8 cellular contexts compared by ENCODE assay signal in the genomic region with DNA sequence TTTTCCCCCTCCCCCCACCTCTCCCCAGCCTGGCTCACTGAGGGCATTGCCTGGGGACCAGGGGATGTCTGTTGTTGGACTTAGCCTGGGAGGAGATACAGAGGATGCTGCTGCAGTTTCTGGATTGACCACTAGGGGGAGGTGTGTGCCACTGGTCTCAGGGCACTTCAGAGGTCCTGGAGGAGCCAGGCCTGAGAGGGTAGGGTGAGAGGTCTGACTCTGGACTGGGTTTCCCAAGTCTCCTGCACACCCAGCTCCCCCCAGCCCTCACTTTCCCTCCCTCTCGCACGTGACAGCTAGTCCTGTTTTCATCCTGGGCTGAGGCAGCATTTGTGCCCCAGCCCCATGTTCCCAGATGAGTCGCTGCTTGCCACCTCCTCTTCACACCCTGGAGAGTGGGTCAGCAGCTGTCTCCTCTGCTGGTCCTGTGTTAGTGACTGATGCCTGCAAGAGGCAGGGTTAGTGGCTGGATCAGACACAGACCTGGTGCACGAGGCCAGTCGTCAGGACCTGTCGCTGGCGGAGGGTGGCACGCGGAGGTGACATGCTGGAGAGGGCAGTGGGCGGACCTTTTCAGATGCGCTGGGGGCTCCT. TPM values are rescaled to one million over a fixed set of nuclear protein-coding genes. Genes with fewer than 3 reads are reported as not detected.
DNase-seq lines count a peak whose midpoint lies in the region; ATAC-seq and TF ChIP-seq lines count a peak whose summit lies in the region.

No MANE protein-coding gene starts in this region.

- TF ChIP-seq CTCF in heart right ventricle (IDR thresholded peaks at IDR 0.05), result peak; percentile 75 to 95 (median 90)

- H3K27ac ChIP-seq in heart right ventricle, result no peak overlapping the region

- H3K27me3 ChIP-seq in heart right ventricle, result no peaks in the 10 kb centered on the region

- H3K4me3 ChIP-seq in heart right ventricle, result no peak overlapping the region

- intact Hi-C loops in heart right ventricle (cut with DNase I), result loop anchor here in 9 of 10 donors (2.0 to 10.0 kb wide), 12 partner anchors 67 to 478 kb away; no protein-coding TSS in a partner anchor

- DNase-seq in GDM1 (lab: John Stamatoyannopoulos, UW) (peak; percentile 48), M059J (ENCODE audit: low read depth) (peak; percentile 69), T follicular helper cell (ENCODE audit: low read depth) (peak; percentile 59), heart right ventricle (peak; percentile 49 to 71), putamen (ENCODE audit: low spot score) (peak; percentile 42), cortex of kidney (lab: John Stamatoyannopoulos, UW) (no peak)
- peak; percentile 61 for DNase-seq in activated naive CD8-positive, alpha-beta T cell treated with anti-CD3 and anti-CD28 coated beads, Interleukin-2, amount 50 U/mL, for 16 hours (ENCODE audit: low read depth, low spot score)

- no peaks in the 10 kb centered on the region for H3K36me3 ChIP-seq in heart right ventricle

- H3K4me1 ChIP-seq in heart right ventricle, result peaks cover 0 to 8% (median 0%) of the 10 kb centered on the region in 9 donors

- WGBS in heart right ventricle, 2 donors, result 71 to 82% methylated on average over 11 of the region's 11 CpGs

- ATAC-seq in GM21737 (IDR thresholded peaks at IDR 0.05; ENCODE audit: unreplicated experiment) (peak; percentile 56), heart right ventricle (peak; percentile 45 to 86 (median 70))

- H3K9me3 ChIP-seq in heart right ventricle, result no peaks in the 10 kb centered on the region

RNA-seq across cellular contexts. Expression of a gene that starts 4.4 kb away (rescaled TPM):
- not detected in 2 replicates for total RNA-seq in M059J (2014; rRNA removed; shearing (Covaris generic))
- total RNA-seq in heart right ventricle, result not detected
- polyA plus RNA-seq in heart right ventricle, result not detected

RNA-seq across cellular contexts. Expression of a gene that starts 8.8 kb away (rescaled TPM):
- total RNA-seq in M059J (2014; rRNA removed; shearing (Covaris generic)), result 6.3 and 16.8 TPM in 2 replicates
- total RNA-seq in heart right ventricle, result not detected
- polyA plus RNA-seq in heart right ventricle, result not detected

RNA-seq across cellular contexts. Expression of a gene that starts 53.4 kb away (rescaled TPM):
- total RNA-seq in M059J (2014; rRNA removed; shearing (Covaris generic)), result not detected in 2 replicates
- total RNA-seq in heart right ventricle, result 1 to 10 TPM; 2.1 to 4.5 (median 3.0) TPM
- polyA plus RNA-seq in heart right ventricle, result 1 to 10 TPM in 1 of 2 donors, under 1 TPM in 1; 0.26 to 7.0 TPM
